ENCODE assay signal across 12 cellular contexts in genomic region chr19:3283886-3284657, GRCh38. TPM values are rescaled to one million over a fixed set of nuclear protein-coding genes. Genes with fewer than 3 reads are reported as not detected.
DNase-seq lines count a peak whose midpoint lies in the region; ATAC-seq and TF ChIP-seq lines count a peak whose summit lies in the region.
"Had no signal": no experiment of that assay in that cellular context is flagged by ENCODE, and none has a peak within 500 bp of the region (broad histone marks: within the 10 kb centered on the region; RNA-seq: fewer than 3 reads in every experiment).

No MANE protein-coding gene starts in this region.

- H3K4me1 Mint-ChIP-seq in naive thymus-derived CD8-positive, alpha-beta T cell, result peaks cover 3 to 16% (median 12%) of the 10 kb centered on the region in 4 donors

- H3K4me3 Mint-ChIP-seq in naive thymus-derived CD8-positive, alpha-beta T cell, result peak overlapping the region in 9 of 10 donors; percentile 19 to 66 (median 42)

- ATAC-seq in naive thymus-derived CD8-positive, alpha-beta T cell, result no peak
- ATAC-seq in GM19395 (IDR thresholded peaks at IDR 0.05; ENCODE audit: unreplicated experiment), result no peak

- peak overlapping the region in 3 of 10 donors; percentile 24 to 67 (median 56) for H3K27ac Mint-ChIP-seq in naive thymus-derived CD8-positive, alpha-beta T cell

- POLR2A ChIA-PET in BJ (lab: Charles Lee), result no interaction called here
- POLR2A ChIA-PET in naive thymus-derived CD8-positive, alpha-beta T cell (lab: Charles Lee), result interaction anchor here (2.0 kb wide), 1 partner anchor 8 kb away, joined by 10 read pairs; no protein-coding TSS in a partner anchor

- H3K27ac ChIP-seq in HUES6 (ENCODE audit: low read depth, low read length) (no peak overlapping the region), duodenal mucosa (ENCODE audit: low read depth, low read length) (no peak overlapping the region)
- H3K27ac ChIP-seq: BLaER1, esophagus muscularis mucosa, sigmoid colon had no signal

- H3K27me3 ChIP-seq in BJ (ENCODE audit: control insufficient read depth, insufficient read depth, low read length) (peaks cover 2% of the 10 kb centered on the region), HUES6 (ENCODE audit: control insufficient read depth, insufficient read depth, low read length) (peaks cover 10% of the 10 kb centered on the region; the same call in 1 of the 2 replicates), duodenal mucosa (ENCODE audit: control insufficient read depth in 1 of 2, insufficient read depth in 2 of 2, low read length in 2 of 2) (peaks cover 14 to 32% of the 10 kb centered on the region in 2 donors)

- no peaks in the 10 kb centered on the region for H3K9me3 ChIP-seq in HUES6 (ENCODE audit: control insufficient read depth, insufficient read depth, low read depth, low read length)
- H3K9me3 ChIP-seq in duodenal mucosa (ENCODE audit: control insufficient read depth in 1 of 2, low read length in 2 of 2), result no peaks in the 10 kb centered on the region
- H3K9me3 ChIP-seq: esophagus muscularis mucosa, sigmoid colon had no signal

- H3K4me1 ChIP-seq in HUES6 (ENCODE audit: control insufficient read depth, insufficient read depth, low read length) (peaks cover 6% of the 10 kb centered on the region; the same call in 1 of the 2 replicates), duodenal mucosa (ENCODE audit: control insufficient read depth in 1 of 2, insufficient read depth in 2 of 2, low read length in 2 of 2) (peaks cover 7% of the 10 kb centered on the region in 2 donors)
- H3K4me1 ChIP-seq: BLaER1 had no signal

- H3K36me3 Mint-ChIP-seq in naive thymus-derived CD8-positive, alpha-beta T cell, result no peaks in the 10 kb centered on the region

- H3K9me3 Mint-ChIP-seq in naive thymus-derived CD8-positive, alpha-beta T cell, result peaks cover 0 to 2% (median 0%) of the 10 kb centered on the region in 9 donors

- H3K27me3 Mint-ChIP-seq in naive thymus-derived CD8-positive, alpha-beta T cell, result peaks cover 0 to 14% (median 10%) of the 10 kb centered on the region in 5 donors

- H3K4me3 ChIP-seq in BJ (ENCODE audit: low read depth, low read length), result peak overlapping the region; percentile 27; the same call in 1 of the 2 replicates
- peak overlapping the region; percentile 68 for H3K4me3 ChIP-seq in HUES6 (ENCODE audit: low read depth, low read length)
- peak overlapping the region; percentile 51 to 55 for H3K4me3 ChIP-seq in duodenal mucosa (ENCODE audit: low read depth in 1 of 2, low read length in 2 of 2)
- H3K4me3 ChIP-seq: BLaER1 had no signal

- no peak for TF ChIP-seq CTCF in BJ (IDR thresholded peaks at IDR 0.05; ENCODE audit: insufficient read depth, low read depth, low read length)

- H3K9ac ChIP-seq in HUES6 (ENCODE audit: low read length), result peak overlapping the region; percentile 45
- peak overlapping the region; percentile 19 to 32 for H3K9ac ChIP-seq in duodenal mucosa (ENCODE audit: low read depth in 1 of 2, low read length in 2 of 2)
- H3K9ac ChIP-seq: BLaER1 had no signal

- CTCF ChIA-PET in BJ (lab: Yijun Ruan, JAX), result interaction anchor here (1.1 to 1.4 kb wide), 3 partner anchors 9 to 21 kb away, joined by 3 to 5 read pairs (median 4); no protein-coding TSS in a partner anchor

- DNase-seq in BJ (ENCODE audit: low read depth), result no peak
- DNase-seq in naive thymus-derived CD8-positive, alpha-beta T cell, result no peak
- no peak for DNase-seq in C1 segment of cervical spinal cord (lab: John Stamatoyannopoulos, UW)
- DNase-seq in occipital lobe (lab: John Stamatoyannopoulos, UW), result no peak
- DNase-seq in hypothalamus (lab: John Stamatoyannopoulos, UW), result no peak
- DNase-seq: sigmoid colon, T1000 had no signal

- H3K36me3 ChIP-seq in BJ (ENCODE audit: control insufficient read depth, insufficient read depth, low read length), result no peaks in the 10 kb centered on the region
- H3K36me3 ChIP-seq in HUES6 (ENCODE audit: control insufficient read depth, insufficient read depth, low read length), result no peaks in the 10 kb centered on the region
- H3K36me3 ChIP-seq in duodenal mucosa (ENCODE audit: control insufficient read depth in 1 of 2, insufficient read depth in 2 of 2, low read length in 2 of 2), result no peaks in the 10 kb centered on the region
- H3K36me3 ChIP-seq: BLaER1, esophagus muscularis mucosa, sigmoid colon had no signal

RNA-seq across cellular contexts. Expression of gene CELF5, which starts 59.6 kb away (rescaled TPM):
- 0.01 and 0.18 TPM in 2 replicates for polyA plus RNA-seq in BJ (2011; rRNA removed)
- polyA minus RNA-seq in BJ (2011; rRNA and poly(A)+ RNA removed), result not detected in 2 replicates
- under 1 TPM; 0.23 to 0.41 TPM for total RNA-seq in naive thymus-derived CD8-positive, alpha-beta T cell
- polyA plus RNA-seq in naive thymus-derived CD8-positive, alpha-beta T cell, result not detected
- 51.6 TPM for total RNA-seq in occipital lobe

Comparison
In these comparisons a context has a peak if more than half of its experiments do, and no peak if none do; other contexts are left out.
1. RNA of gene CELF5, which starts 59.6 kb away (total RNA-seq): 51.6 TPM in occipital lobe (single experiment); 0.23 to 0.41 TPM in naive thymus-derived CD8-positive, alpha-beta T cell; every median in the first group is over 10 times any median in the second.
2. Peak in every context shown above with its lines, with median percentiles within 50 percentile points of each other: H3K4me3 ChIP-seq.